2 cellular contexts compared by ENCODE assay signal in the genomic region with DNA sequence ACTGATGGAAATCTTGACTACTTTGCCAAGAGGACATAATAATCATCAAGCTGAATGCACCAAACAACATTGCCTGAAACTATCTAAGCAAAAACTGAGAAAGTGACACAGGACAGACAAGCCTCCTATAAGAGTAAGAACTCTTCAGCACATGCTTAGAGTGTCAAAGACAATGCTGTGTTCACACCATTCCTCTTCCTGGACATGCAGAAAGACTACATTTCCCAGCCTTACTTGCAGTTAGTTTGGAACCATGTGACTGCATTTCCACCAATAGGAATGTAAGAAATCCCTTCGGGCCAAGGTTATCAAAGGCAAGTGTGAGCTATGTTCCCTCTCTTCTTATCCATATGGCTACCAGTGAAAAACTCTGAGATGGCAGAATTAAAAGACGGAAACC.
TF ChIP-seq lines count a peak whose summit lies in the region.

No MANE protein-coding gene starts in this region.

TF ChIP-seq in Ishikawa, 13 proteins besides CTCF, POLR2A, EP300 and RAD21:
- TF ChIP-seq, protein P1, sequence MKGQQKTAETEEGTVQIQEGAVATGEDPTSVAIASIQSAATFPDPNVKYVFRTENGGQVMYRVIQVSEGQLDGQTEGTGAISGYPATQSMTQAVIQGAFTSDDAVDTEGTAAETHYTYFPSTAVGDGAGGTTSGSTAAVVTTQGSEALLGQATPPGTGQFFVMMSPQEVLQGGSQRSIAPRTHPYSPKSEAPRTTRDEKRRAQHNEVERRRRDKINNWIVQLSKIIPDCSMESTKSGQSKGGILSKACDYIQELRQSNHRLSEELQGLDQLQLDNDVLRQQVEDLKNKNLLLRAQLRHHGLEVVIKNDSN (IDR thresholded peaks at IDR 0.05) = peak; percentile 75

TF ChIP-seq in K562, 482 proteins besides CTCF, POLR2A, EP300 and RAD21:
- peak; percentile 74 for TF ChIP-seq L3MBTL2 (IDR thresholded peaks at IDR 0.05)
- peak; percentile 61; the same call in 1 of the 2 replicates for TF ChIP-seq ZNF143 (CRISPR knock-in tag; IDR thresholded peaks at IDR 0.05)
- TF ChIP-seq, protein P1 (CRISPR knock-in tag; IDR thresholded peaks at IDR 0.05) = peak; percentile 25; the same call in 1 of the 2 replicates
- TF ChIP-seq HCFC1 (IDR thresholded peaks at IDR 0.05; ENCODE audit: low read depth, low read length) = peak; percentile 56
- TF ChIP-seq, protein P2, sequence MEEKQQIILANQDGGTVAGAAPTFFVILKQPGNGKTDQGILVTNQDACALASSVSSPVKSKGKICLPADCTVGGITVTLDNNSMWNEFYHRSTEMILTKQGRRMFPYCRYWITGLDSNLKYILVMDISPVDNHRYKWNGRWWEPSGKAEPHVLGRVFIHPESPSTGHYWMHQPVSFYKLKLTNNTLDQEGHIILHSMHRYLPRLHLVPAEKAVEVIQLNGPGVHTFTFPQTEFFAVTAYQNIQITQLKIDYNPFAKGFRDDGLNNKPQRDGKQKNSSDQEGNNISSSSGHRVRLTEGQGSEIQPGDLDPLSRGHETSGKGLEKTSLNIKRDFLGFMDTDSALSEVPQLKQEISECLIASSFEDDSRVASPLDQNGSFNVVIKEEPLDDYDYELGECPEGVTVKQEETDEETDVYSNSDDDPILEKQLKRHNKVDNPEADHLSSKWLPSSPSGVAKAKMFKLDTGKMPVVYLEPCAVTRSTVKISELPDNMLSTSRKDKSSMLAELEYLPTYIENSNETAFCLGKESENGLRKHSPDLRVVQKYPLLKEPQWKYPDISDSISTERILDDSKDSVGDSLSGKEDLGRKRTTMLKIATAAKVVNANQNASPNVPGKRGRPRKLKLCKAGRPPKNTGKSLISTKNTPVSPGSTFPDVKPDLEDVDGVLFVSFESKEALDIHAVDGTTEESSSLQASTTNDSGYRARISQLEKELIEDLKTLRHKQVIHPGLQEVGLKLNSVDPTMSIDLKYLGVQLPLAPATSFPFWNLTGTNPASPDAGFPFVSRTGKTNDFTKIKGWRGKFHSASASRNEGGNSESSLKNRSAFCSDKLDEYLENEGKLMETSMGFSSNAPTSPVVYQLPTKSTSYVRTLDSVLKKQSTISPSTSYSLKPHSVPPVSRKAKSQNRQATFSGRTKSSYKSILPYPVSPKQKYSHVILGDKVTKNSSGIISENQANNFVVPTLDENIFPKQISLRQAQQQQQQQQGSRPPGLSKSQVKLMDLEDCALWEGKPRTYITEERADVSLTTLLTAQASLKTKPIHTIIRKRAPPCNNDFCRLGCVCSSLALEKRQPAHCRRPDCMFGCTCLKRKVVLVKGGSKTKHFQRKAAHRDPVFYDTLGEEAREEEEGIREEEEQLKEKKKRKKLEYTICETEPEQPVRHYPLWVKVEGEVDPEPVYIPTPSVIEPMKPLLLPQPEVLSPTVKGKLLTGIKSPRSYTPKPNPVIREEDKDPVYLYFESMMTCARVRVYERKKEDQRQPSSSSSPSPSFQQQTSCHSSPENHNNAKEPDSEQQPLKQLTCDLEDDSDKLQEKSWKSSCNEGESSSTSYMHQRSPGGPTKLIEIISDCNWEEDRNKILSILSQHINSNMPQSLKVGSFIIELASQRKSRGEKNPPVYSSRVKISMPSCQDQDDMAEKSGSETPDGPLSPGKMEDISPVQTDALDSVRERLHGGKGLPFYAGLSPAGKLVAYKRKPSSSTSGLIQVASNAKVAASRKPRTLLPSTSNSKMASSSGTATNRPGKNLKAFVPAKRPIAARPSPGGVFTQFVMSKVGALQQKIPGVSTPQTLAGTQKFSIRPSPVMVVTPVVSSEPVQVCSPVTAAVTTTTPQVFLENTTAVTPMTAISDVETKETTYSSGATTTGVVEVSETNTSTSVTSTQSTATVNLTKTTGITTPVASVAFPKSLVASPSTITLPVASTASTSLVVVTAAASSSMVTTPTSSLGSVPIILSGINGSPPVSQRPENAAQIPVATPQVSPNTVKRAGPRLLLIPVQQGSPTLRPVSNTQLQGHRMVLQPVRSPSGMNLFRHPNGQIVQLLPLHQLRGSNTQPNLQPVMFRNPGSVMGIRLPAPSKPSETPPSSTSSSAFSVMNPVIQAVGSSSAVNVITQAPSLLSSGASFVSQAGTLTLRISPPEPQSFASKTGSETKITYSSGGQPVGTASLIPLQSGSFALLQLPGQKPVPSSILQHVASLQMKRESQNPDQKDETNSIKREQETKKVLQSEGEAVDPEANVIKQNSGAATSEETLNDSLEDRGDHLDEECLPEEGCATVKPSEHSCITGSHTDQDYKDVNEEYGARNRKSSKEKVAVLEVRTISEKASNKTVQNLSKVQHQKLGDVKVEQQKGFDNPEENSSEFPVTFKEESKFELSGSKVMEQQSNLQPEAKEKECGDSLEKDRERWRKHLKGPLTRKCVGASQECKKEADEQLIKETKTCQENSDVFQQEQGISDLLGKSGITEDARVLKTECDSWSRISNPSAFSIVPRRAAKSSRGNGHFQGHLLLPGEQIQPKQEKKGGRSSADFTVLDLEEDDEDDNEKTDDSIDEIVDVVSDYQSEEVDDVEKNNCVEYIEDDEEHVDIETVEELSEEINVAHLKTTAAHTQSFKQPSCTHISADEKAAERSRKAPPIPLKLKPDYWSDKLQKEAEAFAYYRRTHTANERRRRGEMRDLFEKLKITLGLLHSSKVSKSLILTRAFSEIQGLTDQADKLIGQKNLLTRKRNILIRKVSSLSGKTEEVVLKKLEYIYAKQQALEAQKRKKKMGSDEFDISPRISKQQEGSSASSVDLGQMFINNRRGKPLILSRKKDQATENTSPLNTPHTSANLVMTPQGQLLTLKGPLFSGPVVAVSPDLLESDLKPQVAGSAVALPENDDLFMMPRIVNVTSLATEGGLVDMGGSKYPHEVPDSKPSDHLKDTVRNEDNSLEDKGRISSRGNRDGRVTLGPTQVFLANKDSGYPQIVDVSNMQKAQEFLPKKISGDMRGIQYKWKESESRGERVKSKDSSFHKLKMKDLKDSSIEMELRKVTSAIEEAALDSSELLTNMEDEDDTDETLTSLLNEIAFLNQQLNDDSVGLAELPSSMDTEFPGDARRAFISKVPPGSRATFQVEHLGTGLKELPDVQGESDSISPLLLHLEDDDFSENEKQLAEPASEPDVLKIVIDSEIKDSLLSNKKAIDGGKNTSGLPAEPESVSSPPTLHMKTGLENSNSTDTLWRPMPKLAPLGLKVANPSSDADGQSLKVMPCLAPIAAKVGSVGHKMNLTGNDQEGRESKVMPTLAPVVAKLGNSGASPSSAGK (IDR thresholded peaks at IDR 0.05) = peak; percentile 65
- peak; percentile 45 for TF ChIP-seq ELF1 (tag; IDR thresholded peaks at IDR 0.05)
- 0 out of 4 replicates have a peak, but pooled peaks of 1 of the 2 experiments have one; percentile 15 for TF ChIP-seq SIX5 (IDR thresholded peaks at IDR 0.05; ENCODE audit: borderline replicate concordance in 1 of 2, insufficient read depth in 1 of 2, low read depth in 1 of 2, low read length in 2 of 2)
